In the genomic region with DNA sequence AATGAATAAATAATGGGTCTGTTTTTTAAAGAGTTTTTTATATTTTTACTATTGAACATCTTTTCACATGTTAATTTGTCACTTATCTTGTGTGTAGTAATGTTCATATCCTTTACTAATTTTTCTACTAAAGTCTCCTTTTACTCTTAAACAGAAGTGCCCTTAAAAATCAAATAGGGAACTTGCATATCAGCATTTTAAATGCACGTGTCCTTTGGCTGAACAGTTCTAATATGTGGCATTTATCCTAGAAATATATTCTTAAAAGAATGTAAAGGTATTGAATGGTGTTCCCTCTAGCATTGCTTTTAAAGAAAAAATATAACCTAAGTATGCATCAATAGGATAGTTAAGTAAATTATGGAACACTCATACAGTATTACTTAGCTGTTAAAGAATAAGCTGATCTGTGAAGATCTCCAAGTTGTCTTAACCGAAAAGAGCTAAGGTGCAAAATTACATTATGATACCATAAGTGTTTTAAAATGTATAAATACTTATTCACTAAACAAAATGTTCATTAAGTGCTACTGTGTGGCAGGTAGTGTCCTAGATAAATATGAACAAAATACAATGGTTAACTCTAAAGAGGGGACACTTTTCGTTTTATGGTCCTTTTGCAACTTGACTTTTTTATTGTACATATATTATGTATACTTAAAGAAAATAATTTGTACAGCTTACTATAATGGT, we compare ENCODE assay signal across 9 cellular contexts.
DNase-seq lines count a peak whose midpoint lies in the region; ATAC-seq and TF ChIP-seq lines count a peak whose summit lies in the region.
"Had no signal": no experiment of that assay in that cellular context is flagged by ENCODE, and none has a peak within 500 bp of the region (broad histone marks: within the 10 kb centered on the region; RNA-seq: fewer than 3 reads in every experiment).

No MANE protein-coding gene starts in this region.

- peaks cover 7% of the 10 kb centered on the region for H3K9me3 Mint-ChIP-seq in dendritic cell treated with granulocyte-macrophage colony-stimulating factor and Interleukin-4, amounts not matched to agents 40 ng/mL and 50 ng/mL, for 4 days
- H3K9me3 Mint-ChIP-seq in nephron: no peaks in the 10 kb centered on the region

- H3K27ac Mint-ChIP-seq in dendritic cell treated with granulocyte-macrophage colony-stimulating factor and Interleukin-4, amounts not matched to agents 40 ng/mL and 50 ng/mL, for 4 days: peak overlapping the region; percentile 60
- H3K27ac Mint-ChIP-seq in nephron: peak overlapping the region; percentile 37 to 66 (median 47)

- peaks cover 11% of the 10 kb centered on the region for H3K27me3 Mint-ChIP-seq in dendritic cell treated with granulocyte-macrophage colony-stimulating factor and Interleukin-4, amounts not matched to agents 40 ng/mL and 50 ng/mL, for 4 days
- peaks cover 3% of the 10 kb centered on the region for H3K27me3 Mint-ChIP-seq in nephron (ENCODE audit: low read depth)

- H3F3A ChIP-seq in MM.1S (ENCODE audit: insufficient read depth, low read length): no peaks in the 10 kb centered on the region

- peak overlapping the region; percentile 75 to 89 (median 81) for H3K4me2 ChIP-seq in BLaER1 treated with 17β-estradiol and CSF1 and Interleukin-3, amounts not matched to agents 10 nM and 100 nM
- peak overlapping the region; percentile 72 for H3K4me2 ChIP-seq in MM.1S (ENCODE audit: low read depth, low read length)

- H3K9me3 ChIP-seq in BLaER1 treated with 17β-estradiol and CSF1 and Interleukin-3, amounts not matched to agents 10 nM and 100 nM (replicated peaks in 1 of 11): peaks cover 0 to 8% (median 4%) of the 10 kb centered on the region in 11 experiments; a peak in 8 of 22 replicates
- no peaks in the 10 kb centered on the region for H3K9me3 ChIP-seq in MM.1S (replicated peaks; ENCODE audit: insufficient read depth, low read length)
- H3K9me3 ChIP-seq: body of pancreas had no signal

- no peaks in the 10 kb centered on the region for H4K20me1 ChIP-seq in BLaER1 treated with 17β-estradiol and CSF1 and Interleukin-3, amounts not matched to agents 10 nM and 100 nM
- H4K20me1 ChIP-seq in MM.1S (ENCODE audit: insufficient read depth, low read length): no peaks in the 10 kb centered on the region

- H3K79me2 ChIP-seq in MM.1S (ENCODE audit: low read length): no peaks in the 10 kb centered on the region

- peak overlapping the region; percentile 72 for H2AFZ ChIP-seq in MM.1S (ENCODE audit: low read length)

- H3K36me3 Mint-ChIP-seq in dendritic cell treated with granulocyte-macrophage colony-stimulating factor and Interleukin-4, amounts not matched to agents 40 ng/mL and 50 ng/mL, for 4 days (ENCODE audit: low read depth): peaks cover 20% of the 10 kb centered on the region
- peaks cover 41% of the 10 kb centered on the region for H3K36me3 Mint-ChIP-seq in nephron (ENCODE audit: low read depth)

- TF ChIP-seq CTCF in MM.1S (IDR thresholded peaks at IDR 0.05; ENCODE audit: low read length): no peak
- no peak for TF ChIP-seq CTCF in nephron (IDR thresholded peaks at IDR 0.05; ENCODE audit: unreplicated experiment in 3 of 3)

- H3K9ac ChIP-seq in BLaER1 treated with 17β-estradiol and CSF1 and Interleukin-3, amounts not matched to agents 10 nM and 100 nM: peak overlapping the region; percentile 70 to 83 (median 79); a peak in 20 of 22 replicates
- H3K9ac ChIP-seq in MM.1S (ENCODE audit: low read length): peak overlapping the region; percentile 31; the same call in 1 of the 2 replicates

- peaks cover 19 to 46% (median 38%) of the 10 kb centered on the region in 11 experiments; a peak in 21 of 22 replicates for H3K36me3 ChIP-seq in BLaER1 treated with 17β-estradiol and CSF1 and Interleukin-3, amounts not matched to agents 10 nM and 100 nM
- H3K36me3 ChIP-seq in MM.1S (replicated peaks; ENCODE audit: insufficient read depth, low read length): no peaks in the 10 kb centered on the region

- no peak for ATAC-seq in activated CD4-positive, CD25-positive, alpha-beta regulatory T cell treated with anti-CD3 and anti-CD28 coated beads, Interleukin-2, amount 50 U/mL, for 24 hours
- no peak for ATAC-seq in GM21390 (IDR thresholded peaks at IDR 0.05; ENCODE audit: unreplicated experiment)
- ATAC-seq in GM18873 (IDR thresholded peaks at IDR 0.05; ENCODE audit: low FRiP score, unreplicated experiment): no peak

- intact Hi-C loops in dendritic cell treated with granulocyte-macrophage colony-stimulating factor and Interleukin-4, amounts not matched to agents 40 ng/mL and 50 ng/mL, for 4 days (cut with micrococcal nuclease): loop anchor here (5.0 kb wide), 1 partner anchor 67 kb away; a partner anchor contains a TSS

- no peak for DNase-seq in MM.1S
- no peak for DNase-seq in MV-4-11 (lab: John Stamatoyannopoulos, UW)

- peak overlapping the region; percentile 62 to 74 (median 68) for H3K4me3 ChIP-seq in BLaER1 treated with 17β-estradiol and CSF1 and Interleukin-3, amounts not matched to agents 10 nM and 100 nM
- H3K4me3 ChIP-seq in MM.1S (ENCODE audit: low read length): peak overlapping the region; percentile 64

- peaks cover 16 to 34% (median 27%) of the 10 kb centered on the region in 11 experiments for H3K27me3 ChIP-seq in BLaER1 treated with 17β-estradiol and CSF1 and Interleukin-3, amounts not matched to agents 10 nM and 100 nM
- no peaks in the 10 kb centered on the region for H3K27me3 ChIP-seq in MM.1S (replicated peaks; ENCODE audit: insufficient read depth, low read length)
- H3K27me3 ChIP-seq: body of pancreas had no signal

- no peaks in the 10 kb centered on the region for H3K9me2 ChIP-seq in MM.1S (replicated peaks; ENCODE audit: insufficient read depth, low read length)

- H3K4me1 ChIP-seq in BLaER1 treated with 17β-estradiol and CSF1 and Interleukin-3, amounts not matched to agents 10 nM and 100 nM: peaks cover 0 to 15% (median 8%) of the 10 kb centered on the region in 10 experiments; a peak in 5 of 20 replicates
- H3K4me1 ChIP-seq in MM.1S (ENCODE audit: low read length): no peaks in the 10 kb centered on the region

- H3K4me3 Mint-ChIP-seq in dendritic cell treated with granulocyte-macrophage colony-stimulating factor and Interleukin-4, amounts not matched to agents 40 ng/mL and 50 ng/mL, for 4 days: peak overlapping the region; percentile 85
- peak overlapping the region; percentile 91 to 95 (median 92) for H3K4me3 Mint-ChIP-seq in nephron

- no peak overlapping the region for H3K27ac ChIP-seq in BLaER1 treated with 17β-estradiol and CSF1 and Interleukin-3, amounts not matched to agents 10 nM and 100 nM
- H3K27ac ChIP-seq in MM.1S (ENCODE audit: low read length): no peak overlapping the region
- H3K27ac ChIP-seq: body of pancreas had no signal

- H3K4me1 Mint-ChIP-seq in dendritic cell treated with granulocyte-macrophage colony-stimulating factor and Interleukin-4, amounts not matched to agents 40 ng/mL and 50 ng/mL, for 4 days (ENCODE audit: low read depth): peaks cover 13% of the 10 kb centered on the region
- peaks cover 13% of the 10 kb centered on the region for H3K4me1 Mint-ChIP-seq in nephron
